In genomic region chr5:44809215-44809955, GRCh38 we compare ENCODE assay signal across 8 cellular contexts. TPM values are rescaled to one million over a fixed set of nuclear protein-coding genes. Genes with fewer than 3 reads are reported as not detected.
DNase-seq lines count a peak whose midpoint lies in the region; ATAC-seq and TF ChIP-seq lines count a peak whose summit lies in the region.

No MANE protein-coding gene starts in this region.

- peak overlapping the region; percentile 93 for H3K27ac Mint-ChIP-seq in activated T-helper 17 cell treated with anti-CD3 and anti-CD28 coated beads, Interleukin-2, amount 50 U/mL, for 72 hours
- peak overlapping the region; percentile 98 for H3K27ac Mint-ChIP-seq in neural crest cell (ENCODE audit: unreplicated experiment)

- peak overlapping the region; percentile 68 for H3K27ac ChIP-seq in subcutaneous abdominal adipose tissue (ENCODE audit: low read depth, low read length)

- H3K36me3 ChIP-seq in NT2/D1 (ENCODE audit: insufficient read depth, insufficient read length, low read length) (peaks cover 36% of the 10 kb centered on the region), subcutaneous abdominal adipose tissue (ENCODE audit: control insufficient read depth in 5 of 5, insufficient read depth in 5 of 5, low read length in 5 of 5) (peaks cover 14 to 23% (median 20%) of the 10 kb centered on the region in 5 donors)

- TF ChIP-seq CTCF in fibroblast of the aortic adventitia (IDR thresholded peaks at IDR 0.05; ENCODE audit: insufficient read depth, low read length) (no peak), neural crest cell (conservative IDR thresholded peaks at IDR 0.05) (no peak)

- H3K36me3 Mint-ChIP-seq in activated T-helper 17 cell treated with anti-CD3 and anti-CD28 coated beads, Interleukin-2, amount 50 U/mL, for 72 hours (ENCODE audit: low read depth), result peaks cover 58% of the 10 kb centered on the region
- peaks cover 4% of the 10 kb centered on the region for H3K36me3 Mint-ChIP-seq in neural crest cell (ENCODE audit: low read depth)

- no peaks in the 10 kb centered on the region for H3K9me3 ChIP-seq in NT2/D1 (ENCODE audit: insufficient read depth, low read length)
- H3K9me3 ChIP-seq in subcutaneous abdominal adipose tissue (ENCODE audit: control insufficient read depth in 5 of 5, low read length in 5 of 5), result no peaks in the 10 kb centered on the region

- peak overlapping the region; percentile 92 for H3K4me3 Mint-ChIP-seq in activated T-helper 17 cell treated with anti-CD3 and anti-CD28 coated beads, Interleukin-2, amount 50 U/mL, for 72 hours
- peak overlapping the region; percentile 96 for H3K4me3 Mint-ChIP-seq in neural crest cell

- H3K9me3 Mint-ChIP-seq in activated T-helper 17 cell treated with anti-CD3 and anti-CD28 coated beads, Interleukin-2, amount 50 U/mL, for 72 hours, result no peaks in the 10 kb centered on the region
- H3K9me3 Mint-ChIP-seq in neural crest cell, result no peaks in the 10 kb centered on the region

- no peaks in the 10 kb centered on the region for H3K27me3 ChIP-seq in NT2/D1 (ENCODE audit: insufficient read depth, insufficient read length)
- H3K27me3 ChIP-seq in subcutaneous abdominal adipose tissue (ENCODE audit: control insufficient read depth in 5 of 5, insufficient read depth in 4 of 5, low read length in 5 of 5), result no peaks in the 10 kb centered on the region

- H3K4me1 Mint-ChIP-seq in activated T-helper 17 cell treated with anti-CD3 and anti-CD28 coated beads, Interleukin-2, amount 50 U/mL, for 72 hours, result peaks cover 3% of the 10 kb centered on the region
- H3K4me1 Mint-ChIP-seq in neural crest cell, result peaks cover 32% of the 10 kb centered on the region

- ATAC-seq in GM19463 (IDR thresholded peaks at IDR 0.05; ENCODE audit: unreplicated experiment), result peak; percentile 25
- peak; percentile 43 for ATAC-seq in activated T-helper 17 cell treated with anti-CD3 and anti-CD28 coated beads, Interleukin-2, amount 50 U/mL, for 72 hours (replicated peaks)

- H3K4me3 ChIP-seq in NT2/D1 (ENCODE audit: insufficient read length, low read depth), result peak overlapping the region; percentile 96
- H3K4me3 ChIP-seq in fibroblast of the aortic adventitia (ENCODE audit: low read depth, low read length), result peak overlapping the region; percentile 86
- peak overlapping the region; percentile 74 to 100 (median 98) for H3K4me3 ChIP-seq in subcutaneous abdominal adipose tissue (ENCODE audit: low read depth in 1 of 5, low read length in 5 of 5)

- no peaks in the 10 kb centered on the region for H3K27me3 Mint-ChIP-seq in activated T-helper 17 cell treated with anti-CD3 and anti-CD28 coated beads, Interleukin-2, amount 50 U/mL, for 72 hours
- no peaks in the 10 kb centered on the region for H3K27me3 Mint-ChIP-seq in neural crest cell (ENCODE audit: low read depth)

- H3K9ac ChIP-seq in NT2/D1 (ENCODE audit: insufficient read length, low read depth) (peak overlapping the region; percentile 99), subcutaneous abdominal adipose tissue (ENCODE audit: low read length in 5 of 5) (peak overlapping the region; percentile 43 to 95 (median 91))

- H3K4me1 ChIP-seq in NT2/D1 (ENCODE audit: insufficient read depth, insufficient read length) (no peaks in the 10 kb centered on the region), subcutaneous abdominal adipose tissue (ENCODE audit: control insufficient read depth in 5 of 5, insufficient read depth in 5 of 5, low read length in 5 of 5) (peaks cover 3 to 31% (median 19%) of the 10 kb centered on the region in 5 donors)

- DNase-seq in COLO668 (lab: John Stamatoyannopoulos, UW; ENCODE audit: unreplicated experiment) (peak; percentile 69), HK-2 (ENCODE audit: unreplicated experiment) (peak; percentile 58), NT2/D1 (ENCODE audit: low read depth, low spot score) (no peak), fibroblast of the aortic adventitia (ENCODE audit: low read depth) (peak; percentile 50), neural crest cell (ENCODE audit: low read depth, low spot score) (peak; percentile 6)

RNA-seq across cellular contexts. Expression of gene MRPS30, which starts 0.6 kb away (rescaled TPM):
- total RNA-seq in activated T-helper 17 cell treated with anti-CD3 and anti-CD28 coated beads, Interleukin-2, amount 50 U/mL, for 72 hours, result 10 to 100 TPM; 42.0 to 53.8 TPM
- 78.6 and 78.9 TPM in 2 replicates for total RNA-seq in fibroblast of the aortic adventitia (ENCODE audit: low replicate concordance)
- 52.2 and 54.1 TPM in 2 replicates for total RNA-seq in neural crest cell
